ENCODE assay signal across 7 cellular contexts in the genomic region with DNA sequence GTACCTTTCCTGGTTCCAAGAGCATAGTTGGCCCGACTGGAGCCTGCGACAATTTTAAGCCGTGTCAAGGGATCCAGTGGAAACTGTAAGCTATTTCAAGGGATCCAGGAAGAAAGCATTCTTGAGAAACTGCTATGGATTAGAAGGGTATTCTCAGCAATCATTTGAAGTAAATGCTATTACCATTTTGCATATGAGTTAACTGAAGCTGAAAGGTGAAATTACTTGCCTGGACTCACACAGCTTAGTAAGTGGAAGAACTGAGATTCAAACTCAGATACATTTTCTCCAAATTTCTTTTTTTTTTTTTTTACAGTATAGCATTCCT. TPM values are rescaled to one million over a fixed set of nuclear protein-coding genes. Genes with fewer than 3 reads are reported as not detected.
DNase-seq lines count a peak whose midpoint lies in the region; ATAC-seq, FAIRE-seq and TF ChIP-seq lines count a peak whose summit lies in the region.

No MANE protein-coding gene starts in this region.

- H3K9me2 ChIP-seq in HCT116 (ENCODE audit: insufficient read depth): no peaks in the 10 kb centered on the region

- H3K4me3 ChIP-seq in HCT116 (replicated peaks in 1 of 2; ENCODE audit: low read depth in 1 of 2, low read length in 2 of 2) (peak overlapping the region; percentile 61 to 72), small intestine (ENCODE audit: low read depth in 1 of 2, low read length in 2 of 2) (peak overlapping the region; percentile 43 to 70)

- H3K4me2 ChIP-seq in HCT116 (ENCODE audit: low read length): peak overlapping the region; percentile 86

- intact Hi-C loops in HCT116 (cut with micrococcal nuclease): loop anchor here (5.0 kb wide), 1 partner anchor 135 kb away; a partner anchor contains a TSS

- DNase-seq in HCT116 (ENCODE audit: low read depth, low spot score) (no peak), T-cell (no peak), glutamatergic neuron (no peak), small intestine (no peak), LoVo (ENCODE audit: low spot score) (no peak)
- DNase-seq in stimulated activated CD4-positive, alpha-beta T cell treated with anti-CD3 and anti-CD28 coated beads, Interleukin-4, amount 100 ng/mL, for 24 hours: no peak

- H3K4me3 Mint-ChIP-seq in T-cell: peak overlapping the region; percentile 87 to 99 (median 99)
- H3K4me3 Mint-ChIP-seq in glutamatergic neuron (ENCODE audit: unreplicated experiment): peak overlapping the region; percentile 99

- H3K27me3 Mint-ChIP-seq in T-cell: peaks cover 0 to 11% of the 10 kb centered on the region in 2 donors
- H3K27me3 Mint-ChIP-seq in glutamatergic neuron (ENCODE audit: unreplicated experiment): peaks cover 4% of the 10 kb centered on the region

- H3K27ac Mint-ChIP-seq in T-cell (peak overlapping the region; percentile 89 to 95), glutamatergic neuron (ENCODE audit: unreplicated experiment) (no peak overlapping the region)

- POLR2A ChIA-PET in HCT116 (lab: Charles Lee): interaction anchor here (0.6 kb wide), 2 partner anchors 20 to 159 kb away, joined by 3 read pairs; a partner anchor contains a TSS
- POLR2A ChIA-PET in T-cell (lab: Charles Lee): interaction anchor here (0.6 to 0.9 kb wide), 4 partner anchors 19 to 1474 kb away, joined by 3 to 5 read pairs (median 4); a partner anchor contains a TSS

- H3K9ac ChIP-seq in HCT116 (ENCODE audit: low read length): peak overlapping the region; percentile 63

- no peaks in the 10 kb centered on the region for H3K9me3 ChIP-seq in HCT116 (ENCODE audit: control insufficient read depth in 1 of 2, insufficient read depth in 1 of 2, low read depth in 1 of 2, low read length in 2 of 2)
- no peaks in the 10 kb centered on the region for H3K9me3 ChIP-seq in small intestine (ENCODE audit: control insufficient read depth, low read depth)

- H4K20me1 ChIP-seq in HCT116 (ENCODE audit: insufficient read depth): no peaks in the 10 kb centered on the region

- TF ChIP-seq POLR2A in HCT116 (IDR thresholded peaks at IDR 0.05; ENCODE audit: borderline replicate concordance, extremely low read depth, insufficient read depth, insufficient read length): no peak

- H3K36me3 ChIP-seq in HCT116 (ENCODE audit: control insufficient read depth in 1 of 2, insufficient read depth in 2 of 2, low read length in 2 of 2) (no peaks in the 10 kb centered on the region; a peak in 1 of 4 replicates), small intestine (ENCODE audit: control insufficient read depth in 2 of 2, insufficient read depth in 2 of 2, low read length in 2 of 2) (no peaks in the 10 kb centered on the region)

- no peak for ATAC-seq in HCT116
- ATAC-seq in T-cell (replicated peaks in 1 of 4): no peak
- no peak for ATAC-seq in GM21390 (IDR thresholded peaks at IDR 0.05; ENCODE audit: unreplicated experiment)

- H3K36me3 Mint-ChIP-seq in T-cell (peaks cover 15% of the 10 kb centered on the region), glutamatergic neuron (ENCODE audit: unreplicated experiment) (peaks cover 6% of the 10 kb centered on the region)

- peak overlapping the region; percentile 55 for H2AFZ ChIP-seq in HCT116 (ENCODE audit: low read depth, low read length, poor library complexity, severe bottlenecking)

- H3K27ac ChIP-seq in HCT116 (ENCODE audit: low read depth, low read length) (peak overlapping the region; percentile 68), small intestine (ENCODE audit: low read depth in 1 of 2, low read length in 1 of 2) (peak overlapping the region; percentile 73 to 80)

- CTCF ChIA-PET in HCT116 (lab: Charles Lee) (interaction anchor here (0.5 to 2.4 kb wide), 15 partner anchors 9 to 612 kb away, joined by 3 to 10 read pairs (median 4); a partner anchor contains a TSS), T-cell (lab: Charles Lee) (interaction anchor here (0.6 to 1.7 kb wide), 10 partner anchors 24 to 634 kb away, joined by 3 to 6 read pairs (median 3); a partner anchor contains a TSS)

- TF ChIP-seq RAD21 in HCT116 (IDR thresholded peaks at IDR 0.05; ENCODE audit: low read depth): no peak

- no peaks in the 10 kb centered on the region for H3K79me2 ChIP-seq in HCT116 (ENCODE audit: insufficient read depth, low read length)

- no TSS peak for BruUV-seq in HCT116 (replicated peaks; lab: Mats Ljungman, UMichigan)

- H3K9me3 Mint-ChIP-seq in T-cell: peaks cover 0 to 4% (median 3%) of the 10 kb centered on the region in 3 donors
- peaks cover 3% of the 10 kb centered on the region for H3K9me3 Mint-ChIP-seq in glutamatergic neuron (ENCODE audit: unreplicated experiment)

- RAD21 ChIA-PET in HCT116 (lab: Charles Lee; ENCODE audit: low non-redundant PET in 1 of 2, low total read pairs in 2 of 2, uncharacterized antibody in 2 of 2, unreplicated experiment in 2 of 2): no interaction called here

- 1 to 19% (median 4%) methylated on average over 3 of the region's 3 CpGs for WGBS in small intestine, 3 donors

- no peaks in the 10 kb centered on the region for H3K27me3 ChIP-seq in HCT116 (ENCODE audit: insufficient read depth, low read length)
- no peaks in the 10 kb centered on the region for H3K27me3 ChIP-seq in small intestine (ENCODE audit: control insufficient read depth in 2 of 2, insufficient read depth in 2 of 2, low read length in 2 of 2)

- H3K4me1 ChIP-seq in HCT116 (ENCODE audit: control insufficient read depth in 1 of 2, insufficient read depth in 2 of 2, low read length in 2 of 2): peaks cover 7 to 11% of the 10 kb centered on the region in 2 experiments; a peak in 3 of 4 replicates
- no peaks in the 10 kb centered on the region for H3K4me1 ChIP-seq in small intestine (ENCODE audit: control insufficient read depth in 2 of 2, insufficient read depth in 1 of 2, low read depth in 1 of 2, low read length in 1 of 2)

- H3K4me1 Mint-ChIP-seq in T-cell (peaks cover 24 to 28% (median 25%) of the 10 kb centered on the region in 3 donors), glutamatergic neuron (ENCODE audit: low read depth, unreplicated experiment) (peaks cover 3% of the 10 kb centered on the region)

- no peak for FAIRE-seq in small intestine (lab: Jason Lieb, UNC)

- TF ChIP-seq CTCF in HCT116 (IDR thresholded peaks at IDR 0.05 in 2 of 3, conservative IDR thresholded peaks at IDR 0.05 in 1 of 3; ENCODE audit: borderline replicate concordance in 1 of 3, insufficient read depth in 1 of 3, low read depth in 2 of 3, low read length in 2 of 3) (no peak), glutamatergic neuron (IDR thresholded peaks at IDR 0.05; ENCODE audit: partially characterized antibody, unreplicated experiment) (no peak)

TF ChIP-seq in HCT116, 20 proteins besides CTCF, POLR2A, EP300 and RAD21 (continues in another document):
- no peak for TF ChIP-seq FOSL1 (IDR thresholded peaks at IDR 0.05; ENCODE audit: low read depth)
- TF ChIP-seq, protein P1, sequence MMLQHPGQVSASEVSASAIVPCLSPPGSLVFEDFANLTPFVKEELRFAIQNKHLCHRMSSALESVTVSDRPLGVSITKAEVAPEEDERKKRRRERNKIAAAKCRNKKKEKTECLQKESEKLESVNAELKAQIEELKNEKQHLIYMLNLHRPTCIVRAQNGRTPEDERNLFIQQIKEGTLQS (IDR thresholded peaks at IDR 0.05): no peak
- TF ChIP-seq TCF7L2 (IDR thresholded peaks at IDR 0.05; ENCODE audit: borderline replicate concordance, extremely low read depth, insufficient read depth, insufficient read length): no peak
- TF ChIP-seq POLR2AphosphoS5 (IDR thresholded peaks at IDR 0.05; ENCODE audit: low read depth, low read length): no peak
- TF ChIP-seq, protein P2, sequence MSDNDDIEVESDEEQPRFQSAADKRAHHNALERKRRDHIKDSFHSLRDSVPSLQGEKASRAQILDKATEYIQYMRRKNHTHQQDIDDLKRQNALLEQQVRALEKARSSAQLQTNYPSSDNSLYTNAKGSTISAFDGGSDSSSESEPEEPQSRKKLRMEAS (IDR thresholded peaks at IDR 0.05): no peak
- TF ChIP-seq, protein P3, sequence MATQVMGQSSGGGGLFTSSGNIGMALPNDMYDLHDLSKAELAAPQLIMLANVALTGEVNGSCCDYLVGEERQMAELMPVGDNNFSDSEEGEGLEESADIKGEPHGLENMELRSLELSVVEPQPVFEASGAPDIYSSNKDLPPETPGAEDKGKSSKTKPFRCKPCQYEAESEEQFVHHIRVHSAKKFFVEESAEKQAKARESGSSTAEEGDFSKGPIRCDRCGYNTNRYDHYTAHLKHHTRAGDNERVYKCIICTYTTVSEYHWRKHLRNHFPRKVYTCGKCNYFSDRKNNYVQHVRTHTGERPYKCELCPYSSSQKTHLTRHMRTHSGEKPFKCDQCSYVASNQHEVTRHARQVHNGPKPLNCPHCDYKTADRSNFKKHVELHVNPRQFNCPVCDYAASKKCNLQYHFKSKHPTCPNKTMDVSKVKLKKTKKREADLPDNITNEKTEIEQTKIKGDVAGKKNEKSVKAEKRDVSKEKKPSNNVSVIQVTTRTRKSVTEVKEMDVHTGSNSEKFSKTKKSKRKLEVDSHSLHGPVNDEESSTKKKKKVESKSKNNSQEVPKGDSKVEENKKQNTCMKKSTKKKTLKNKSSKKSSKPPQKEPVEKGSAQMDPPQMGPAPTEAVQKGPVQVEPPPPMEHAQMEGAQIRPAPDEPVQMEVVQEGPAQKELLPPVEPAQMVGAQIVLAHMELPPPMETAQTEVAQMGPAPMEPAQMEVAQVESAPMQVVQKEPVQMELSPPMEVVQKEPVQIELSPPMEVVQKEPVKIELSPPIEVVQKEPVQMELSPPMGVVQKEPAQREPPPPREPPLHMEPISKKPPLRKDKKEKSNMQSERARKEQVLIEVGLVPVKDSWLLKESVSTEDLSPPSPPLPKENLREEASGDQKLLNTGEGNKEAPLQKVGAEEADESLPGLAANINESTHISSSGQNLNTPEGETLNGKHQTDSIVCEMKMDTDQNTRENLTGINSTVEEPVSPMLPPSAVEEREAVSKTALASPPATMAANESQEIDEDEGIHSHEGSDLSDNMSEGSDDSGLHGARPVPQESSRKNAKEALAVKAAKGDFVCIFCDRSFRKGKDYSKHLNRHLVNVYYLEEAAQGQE (IDR thresholded peaks at IDR 0.05; ENCODE audit: low read depth): no peak
- no peak for TF ChIP-seq ZNF274 (IDR thresholded peaks at IDR 0.05; ENCODE audit: low read depth, low read length)
- no peak for TF ChIP-seq CBX3 (IDR thresholded peaks at IDR 0.05; ENCODE audit: low read depth)
- TF ChIP-seq EZH2 (IDR thresholded peaks at IDR 0.05): no peak

RNA-seq across cellular contexts. Expression of a gene that starts 0.6 kb away (rescaled TPM):
- total RNA-seq in HCT116 (2021; ENCODE audit: unreplicated experiment) (5.3 TPM), T-cell (1 to 10 TPM; 2.4 to 6.0 (median 4.5) TPM), glutamatergic neuron (ENCODE audit: unreplicated experiment) (3.6 TPM)
- polyA plus RNA-seq in HCT116 (2012): 2.2 and 3.4 TPM in 2 replicates
- polyA plus RNA-seq in small intestine: 1 to 10 TPM; 2.2 to 2.7 (median 2.2) TPM

RNA-seq across cellular contexts. Expression of a gene that starts 23.5 kb away (rescaled TPM):
- total RNA-seq in HCT116 (2021; ENCODE audit: unreplicated experiment) (0.57 TPM), T-cell (10 to 100 TPM in 4 of 5 donors, 1 to 10 TPM in 1; 6.9 to 12.1 (median 10.6) TPM), glutamatergic neuron (ENCODE audit: unreplicated experiment) (11.9 TPM)
- 0.21 and 0.73 TPM in 2 replicates for polyA plus RNA-seq in HCT116 (2012)
- polyA plus RNA-seq in small intestine: 1 to 10 TPM; 4.1 to 6.0 (median 5.9) TPM

RNA-seq across cellular contexts. Expression of a gene that starts 54.9 kb away (rescaled TPM):
- total RNA-seq in HCT116 (2021; ENCODE audit: unreplicated experiment) (not detected), T-cell (1 to 10 TPM; 3.9 to 4.5 (median 4.1) TPM), glutamatergic neuron (ENCODE audit: unreplicated experiment) (5.0 TPM)
- not detected in 2 replicates for polyA plus RNA-seq in HCT116 (2012)
- polyA plus RNA-seq in small intestine: 1 to 10 TPM in 2 of 3 donors, under 1 TPM in 1; 0.81 to 2.5 (median 1.6) TPM
